9 cellular contexts compared by ENCODE assay signal in genomic region chr2:241036397-241036963, GRCh38. TPM values are rescaled to one million over a fixed set of nuclear protein-coding genes. Genes with fewer than 3 reads are reported as not detected.
DNase-seq lines count a peak whose midpoint lies in the region; ATAC-seq and TF ChIP-seq lines count a peak whose summit lies in the region.
"Had no signal": no experiment of that assay in that cellular context is flagged by ENCODE, and none has a peak within 500 bp of the region (broad histone marks: within the 10 kb centered on the region; RNA-seq: fewer than 3 reads in every experiment).

No MANE protein-coding gene starts in this region.

- H2BK5ac ChIP-seq in IMR-90 (ENCODE audit: low read depth, low read length, poor library complexity, severe bottlenecking) = no peak overlapping the region

- H3K4me3 ChIP-seq in A673 (ENCODE audit: low read depth, low read length, poor library complexity, severe bottlenecking) (peak overlapping the region; percentile 12), IMR-90 (ENCODE audit: insufficient read depth, low read depth, low read length) (no peak overlapping the region)

- H3K4me1 ChIP-seq in A673 (ENCODE audit: insufficient read depth, low read length, poor library complexity, severe bottlenecking) = no peaks in the 10 kb centered on the region
- no peaks in the 10 kb centered on the region for H3K4me1 ChIP-seq in IMR-90 (ENCODE audit: control insufficient read depth, insufficient read depth, low read length)

- H2BK20ac ChIP-seq in IMR-90 (ENCODE audit: low read depth, low read length) = no peak overlapping the region

- H3K9ac ChIP-seq in IMR-90 (ENCODE audit: low read depth, low read length) = no peak overlapping the region

- H3K36me3 ChIP-seq in A673 (ENCODE audit: insufficient read depth, low read length, poor library complexity, severe bottlenecking) = no peaks in the 10 kb centered on the region
- H3K36me3 ChIP-seq in IMR-90 (ENCODE audit: control insufficient read depth, insufficient read depth, low read length) = peaks cover 15% of the 10 kb centered on the region

- BruUV-seq in A673 (replicated peaks; lab: Mats Ljungman, UMichigan) (no TSS peak), IMR-90 (replicated peaks; lab: Mats Ljungman, UMichigan) (no TSS peak)

- TF ChIP-seq RAD21 in IMR-90 (IDR thresholded peaks at IDR 0.05; ENCODE audit: low read length) = no peak

- no peak for DNase-seq in A673 (ENCODE audit: low spot score)
- no peak for DNase-seq in IMR-90
- DNase-seq in activated T-cell treated with anti-CD3 and anti-CD28 coated beads for 1 hour (ENCODE audit: low read depth) = peak; percentile 18
- DNase-seq in Right ventricle myocardium inferior (ENCODE audit: missing footprints) = peak; percentile 77
- DNase-seq in stimulated activated CD4-positive, alpha-beta T cell treated with anti-CD3 and anti-CD28 coated beads, Interleukin-12 subunit alpha, Interleukin-12 subunit beta, amount 100 ng/mL, for 4 hours = peak; percentile 31
- DNase-seq in NCI-H524 (lab: John Stamatoyannopoulos, UW) = no peak
- DNase-seq in amniotic stem cell (lab: John Stamatoyannopoulos, UW) = no peak

- no peaks in the 10 kb centered on the region for H3K9me1 ChIP-seq in IMR-90 (ENCODE audit: insufficient read depth, low read length)

- H3K79me1 ChIP-seq in IMR-90 (ENCODE audit: low read depth in 1 of 2, low read length in 2 of 2) = no peaks in the 10 kb centered on the region

- dilution Hi-C loops in IMR-90 (cut with HindIII; ENCODE audit: low sequenced_read_pairs, unreplicated experiment) = no loop called here

- no peak overlapping the region for H3K56ac ChIP-seq in IMR-90 (ENCODE audit: extremely low read depth, insufficient read depth, low read length)

- no peaks in the 10 kb centered on the region for H3K9me3 ChIP-seq in A673 (ENCODE audit: low read depth, low read length, poor library complexity, severe bottlenecking)
- H3K9me3 ChIP-seq in IMR-90 (ENCODE audit: control insufficient read depth, insufficient read depth, low read length) = no peaks in the 10 kb centered on the region

- WGBS in IMR-90 (ENCODE audit: extremely low coverage in 2 of 2, insufficient read length in 1 of 2), 2 experiments = no CpG with 5 or more reads among the region's 36 CpGs

- no peak overlapping the region for H2AFZ ChIP-seq in IMR-90 (replicated peaks; ENCODE audit: low read length, poor library complexity)

- H3K18ac ChIP-seq in IMR-90 (ENCODE audit: low read depth, low read length) = no peak overlapping the region

- H2BK120ac ChIP-seq in IMR-90 (ENCODE audit: low read depth, low read length) = no peak overlapping the region

- no peak overlapping the region for H3K4me2 ChIP-seq in IMR-90 (ENCODE audit: low read depth, low read length)

- POLR2A ChIA-PET in A673 (lab: Charles Lee; ENCODE audit: low non-redundant PET) (no interaction called here), IMR-90 (lab: Charles Lee; ENCODE audit: unreplicated experiment) (no interaction called here)

- H3K14ac ChIP-seq in IMR-90 (replicated peaks; ENCODE audit: low read depth, low read length) = no peak overlapping the region

- H4K5ac ChIP-seq in IMR-90 (ENCODE audit: low read depth, low read length) = no peak overlapping the region

- H3K23ac ChIP-seq in IMR-90 (ENCODE audit: low read depth, low read length) = no peak overlapping the region

- intact Hi-C loops in A673 (cut with micrococcal nuclease; ENCODE audit: unreplicated experiment) (no loop called here), IMR-90 (cut with micrococcal nuclease) (no loop called here), Right ventricle myocardium inferior (cut with DNase I) (no loop called here)

- no peak for TF ChIP-seq POLR2A in IMR-90 (IDR thresholded peaks at IDR 0.05; ENCODE audit: low read depth, low read length)

- no peak overlapping the region for H3K27ac ChIP-seq in A673 (ENCODE audit: low read depth, low read length, poor library complexity, severe bottlenecking)
- H3K27ac ChIP-seq in IMR-90 (ENCODE audit: insufficient read depth, low read length) = no peak overlapping the region
- H3K27ac ChIP-seq: C4-2B had no signal

- CTCF ChIA-PET in A673 (lab: Charles Lee) = no interaction called here
- CTCF ChIA-PET in IMR-90 (lab: Yijun Ruan, JAX) = no interaction called here

- H4K8ac ChIP-seq in IMR-90 (ENCODE audit: low read depth in 2 of 2, low read length in 2 of 2) = no peak overlapping the region

- H3K27me3 ChIP-seq in A673 (replicated peaks; ENCODE audit: insufficient read depth, low read depth, low read length, poor library complexity) (no peaks in the 10 kb centered on the region), IMR-90 (ENCODE audit: control insufficient read depth, insufficient read depth, low read length) (no peaks in the 10 kb centered on the region)

- H3K4ac ChIP-seq in IMR-90 (ENCODE audit: low read depth, low read length) = no peak overlapping the region

- H2BK15ac ChIP-seq in IMR-90 (ENCODE audit: low read depth, low read length) = no peak overlapping the region

- TF ChIP-seq CTCF in A673 (conservative IDR thresholded peaks at IDR 0.05; ENCODE audit: low read depth, low read length) (no peak), IMR-90 (conservative IDR thresholded peaks at IDR 0.05; ENCODE audit: low read depth, low read length) (no peak)

- in situ Hi-C loops in IMR-90 (cut with MboI; ENCODE audit: low sequenced_read_pairs) = no loop called here

- ATAC-seq in GM19468 (IDR thresholded peaks at IDR 0.05; ENCODE audit: extremely low read depth, unreplicated experiment) = peak; percentile 58
- no peak for ATAC-seq in IMR-90 (ENCODE audit: low read depth)
- no peak for ATAC-seq in Right ventricle myocardium inferior

- no peak overlapping the region for H2AK5ac ChIP-seq in IMR-90 (ENCODE audit: low read depth, low read length)

- no peaks in the 10 kb centered on the region for H4K20me1 ChIP-seq in IMR-90 (ENCODE audit: insufficient read depth, low read length)

- no peak overlapping the region for H4K91ac ChIP-seq in IMR-90 (ENCODE audit: insufficient read depth, low read depth, low read length)

- peak overlapping the region; percentile 42 for H2AK9ac ChIP-seq in IMR-90 (replicated peaks; ENCODE audit: low read depth, low read length, poor library complexity)

TF ChIP-seq in IMR-90, 13 proteins besides CTCF, POLR2A, EP300 and RAD21:
- TF ChIP-seq BHLHE40 (IDR thresholded peaks at IDR 0.05; ENCODE audit: low read depth, low read length) (no peak), NFE2L2 (IDR thresholded peaks at IDR 0.05; ENCODE audit: low read depth, low read length) (no peak), MAFK (IDR thresholded peaks at IDR 0.05; ENCODE audit: low read depth, low read length) (no peak), CEBPB (IDR thresholded peaks at IDR 0.05; ENCODE audit: low read depth, low read length) (no peak), FOS (IDR thresholded peaks at IDR 0.05; ENCODE audit: low read depth, low read length) (no peak), RFX5 (IDR thresholded peaks at IDR 0.05; ENCODE audit: low read depth, low read length) (no peak), RCOR1 (IDR thresholded peaks at IDR 0.05; ENCODE audit: insufficient replicate concordance, low read length) (no peak), SMC3 (IDR thresholded peaks at IDR 0.05; ENCODE audit: low read depth, low read length) (no peak), CHD1 (IDR thresholded peaks at IDR 0.05; ENCODE audit: low read depth, low read length) (no peak), MXI1 (IDR thresholded peaks at IDR 0.05; ENCODE audit: borderline replicate concordance, low read depth, low read length) (no peak), ELK1 (IDR thresholded peaks at IDR 0.05; ENCODE audit: borderline replicate concordance, low read depth, low read length) (no peak), USF2 (IDR thresholded peaks at IDR 0.05; ENCODE audit: low read depth, low read length) (no peak), MAZ (IDR thresholded peaks at IDR 0.05; ENCODE audit: borderline replicate concordance, low read depth, low read length) (no peak)
TF ChIP-seq in IMR-90: peak in this region for 0.

RNA-seq across cellular contexts. Expression of gene SNED1, which starts 38.1 kb away (rescaled TPM):
- total RNA-seq in A673 (2021) (3.0 and 5.0 TPM in 2 replicates), IMR-90 (2012; rRNA removed) (1.1 and 1.4 TPM in 2 replicates), Right ventricle myocardium inferior (6.7 TPM)
- 3.4 and 3.7 TPM in 2 replicates for polyA plus RNA-seq in IMR-90 (2012; rRNA removed)
- 1.3 and 3.9 TPM in 2 replicates for polyA plus RNA-seq in IMR-90 (2012; cell fraction: cytosol; rRNA removed)
- 6.6 and 15.0 TPM in 2 replicates for polyA plus RNA-seq in IMR-90 (2012; cell fraction: nucleus; rRNA removed; ENCODE audit: low replicate concordance)

Comparison
In these comparisons a context has a peak if more than half of its experiments do, and no peak if none do; other contexts are left out.
1. DNase-seq: peak in activated T-cell treated with anti-CD3 and anti-CD28 coated beads for 1 hour (single experiment), Right ventricle myocardium inferior (single experiment) and stimulated activated CD4-positive, alpha-beta T cell treated with anti-CD3 and anti-CD28 coated beads, Interleukin-12 subunit alpha, Interleukin-12 subunit beta, amount 100 ng/mL, for 4 hours (single experiment); none in A673 (single experiment), IMR-90 (single experiment), NCI-H524 (0 of 2) and amniotic stem cell (single experiment).